In genomic region chr2:118169359-118170005, GRCh38 we compare ENCODE assay signal across 9 cellular contexts.
DNase-seq lines count a peak whose midpoint lies in the region; ATAC-seq and TF ChIP-seq lines count a peak whose summit lies in the region.
"Had no signal": no experiment of that assay in that cellular context is flagged by ENCODE, and none has a peak within 500 bp of the region (broad histone marks: within the 10 kb centered on the region; RNA-seq: fewer than 3 reads in every experiment).

No MANE protein-coding gene starts in this region.

- H3K4me1 Mint-ChIP-seq in activated naive CD4-positive, alpha-beta T cell treated with anti-CD3 and anti-CD28 coated beads, Interleukin-2, amount 50 U/mL, for 24 hours = peaks cover 3% of the 10 kb centered on the region

- no peaks in the 10 kb centered on the region for H3K9me3 Mint-ChIP-seq in activated naive CD4-positive, alpha-beta T cell treated with anti-CD3 and anti-CD28 coated beads, Interleukin-2, amount 50 U/mL, for 24 hours

- no peaks in the 10 kb centered on the region for H3K27me3 ChIP-seq in uterus

- H3K27ac Mint-ChIP-seq in activated naive CD4-positive, alpha-beta T cell treated with anti-CD3 and anti-CD28 coated beads, Interleukin-2, amount 50 U/mL, for 24 hours = peak overlapping the region; percentile 32

- TF ChIP-seq POLR2A in uterus (IDR thresholded peaks at IDR 0.05) = no peak

- ATAC-seq in GM19324 (IDR thresholded peaks at IDR 0.05; ENCODE audit: low FRiP score, unreplicated experiment) (peak; percentile 72), HG03432 (IDR thresholded peaks at IDR 0.05; ENCODE audit: unreplicated experiment) (peak; percentile 88)

- no peaks in the 10 kb centered on the region for H3K27me3 Mint-ChIP-seq in activated naive CD4-positive, alpha-beta T cell treated with anti-CD3 and anti-CD28 coated beads, Interleukin-2, amount 50 U/mL, for 24 hours

- intact Hi-C loops in posterior vena cava (cut with DNase I) (no loop called here), uterus (cut with DNase I; ENCODE audit: low total_unique reads) (no loop called here)

- H3K9me3 ChIP-seq in uterus = no peaks in the 10 kb centered on the region

- DNase-seq in posterior vena cava (ENCODE audit: low spot score) (peak; percentile 88), uterus (no peak), foreskin melanocyte (no peak), NCI-H1105 treated with DMSO at 0.1 percent for 48 hours (lab: John Stamatoyannopoulos, UW) (no peak)
- DNase-seq: effector memory CD4-positive, alpha-beta T cell had no signal

- no peaks in the 10 kb centered on the region for H3K4me1 ChIP-seq in uterus

- H3K4me3 Mint-ChIP-seq in activated naive CD4-positive, alpha-beta T cell treated with anti-CD3 and anti-CD28 coated beads, Interleukin-2, amount 50 U/mL, for 24 hours = peak overlapping the region; percentile 9

- no peak for TF ChIP-seq CTCF in uterus (IDR thresholded peaks at IDR 0.05)

- no peak overlapping the region for H3K4me3 ChIP-seq in uterus
- H3K4me3 ChIP-seq: SK-N-MC had no signal

- no peaks in the 10 kb centered on the region for H3K36me3 Mint-ChIP-seq in activated naive CD4-positive, alpha-beta T cell treated with anti-CD3 and anti-CD28 coated beads, Interleukin-2, amount 50 U/mL, for 24 hours

- H3K36me3 ChIP-seq in uterus = no peaks in the 10 kb centered on the region

- H3K27ac ChIP-seq in uterus = no peak overlapping the region
- H3K27ac ChIP-seq: SK-N-MC had no signal
